ENCODE assay signal across 19 cellular contexts in genomic region chr16:88349903-88350900, GRCh38. TPM values are rescaled to one million over a fixed set of nuclear protein-coding genes. Genes with fewer than 3 reads are reported as not detected.
A peak's percentile ranks its signal among the peaks of the same experiment; 100 is the strongest.
DNase-seq lines count a peak whose midpoint lies in the region; ATAC-seq, FAIRE-seq and TF ChIP-seq lines count a peak whose summit lies in the region.
"Had no signal": no experiment of that assay in that cellular context is flagged by ENCODE, and none has a peak within 500 bp of the region (broad histone marks: within the 10 kb centered on the region; RNA-seq: fewer than 3 reads in every experiment).

No MANE protein-coding gene starts in this region.

- CTCF ChIA-PET in IMR-90 (lab: Yijun Ruan, JAX), result no interaction called here
- CTCF ChIA-PET in HepG2 (lab: Yijun Ruan, JAX; ENCODE audit: low intra/inter-chr PET ratio, low total read pairs), result no interaction called here

- H3K9me3 ChIP-seq in IMR-90 (ENCODE audit: control insufficient read depth, insufficient read depth, low read length), result no peaks in the 10 kb centered on the region
- no peaks in the 10 kb centered on the region for H3K9me3 ChIP-seq in HepG2 (ENCODE audit: low read length)
- peaks cover 0 to 4% of the 10 kb centered on the region in 2 donors for H3K9me3 ChIP-seq in neuronal stem cell (replicated peaks in 1 of 2; ENCODE audit: control insufficient read depth in 2 of 2, insufficient read depth in 1 of 2, low read depth in 1 of 2, low read length in 2 of 2)
- H3K9me3 ChIP-seq: Caco-2 had no signal

- H3K9me3 Mint-ChIP-seq in CD14-positive monocyte, result peaks cover 0 to 4% (median 0%) of the 10 kb centered on the region in 7 donors

- H3K79me1 ChIP-seq in IMR-90 (ENCODE audit: low read depth in 1 of 2, low read length in 2 of 2) (no peaks in the 10 kb centered on the region), neuronal stem cell (ENCODE audit: low read depth, low read length) (peaks cover 3% of the 10 kb centered on the region)

- H3K14ac ChIP-seq in IMR-90 (replicated peaks; ENCODE audit: low read depth, low read length) (peak overlapping the region; percentile 37; the same call in 1 of the 2 replicates), neuronal stem cell (ENCODE audit: low read length) (peak overlapping the region; percentile 89)

- DNase-seq in CD14-positive monocyte (ENCODE audit: low spot score) (peak; percentile 38), IMR-90 (no peak), HepG2 (ENCODE audit: low spot score) (no peak), neuronal stem cell (ENCODE audit: low spot score) (no peak), NCI-H524 (lab: John Stamatoyannopoulos, UW) (no peak), A172 (ENCODE audit: low spot score) (no peak), HPDE6-E6E7 (ENCODE audit: extremely low spot score) (no peak)
- DNase-seq: ACHN, AML-193, Caco-2, NCI-H187 treated with DMSO at 0.1 percent for 48 hours, NCI-H2171 treated with DMSO at 0.1 percent for 48 hours, NCI-H774, PC-3 had no signal

- no peak overlapping the region for H3K23ac ChIP-seq in IMR-90 (ENCODE audit: low read depth, low read length)
- H3K23ac ChIP-seq in neuronal stem cell (ENCODE audit: low read depth, low read length, poor library complexity), result peak overlapping the region; percentile 73

- H3K4me1 ChIP-seq in IMR-90 (ENCODE audit: control insufficient read depth, insufficient read depth, low read length), result 0 out of 2 replicates have a peak, but pooled peaks cover 2% of the 10 kb centered on the region
- no peaks in the 10 kb centered on the region for H3K4me1 ChIP-seq in HepG2 (ENCODE audit: insufficient read depth, low read length)
- peaks cover 0 to 1% of the 10 kb centered on the region in 2 donors for H3K4me1 ChIP-seq in neuronal stem cell (ENCODE audit: control insufficient read depth in 2 of 2, insufficient read depth in 1 of 2, low read depth in 1 of 2, low read length in 2 of 2)
- H3K4me1 ChIP-seq: Caco-2 had no signal

- H2BK12ac ChIP-seq in neuronal stem cell (ENCODE audit: low read length), result no peak overlapping the region

- H2BK120ac ChIP-seq in IMR-90 (ENCODE audit: low read depth, low read length) (no peak overlapping the region), neuronal stem cell (ENCODE audit: low read depth, low read length) (no peak overlapping the region)

- H3K79me2 ChIP-seq in HepG2 (ENCODE audit: insufficient read depth, low read length), result no peaks in the 10 kb centered on the region

- H3K18ac ChIP-seq in IMR-90 (ENCODE audit: low read depth, low read length) (no peak overlapping the region), neuronal stem cell (ENCODE audit: low read length) (peak overlapping the region; percentile 60)

- BruUV-seq in IMR-90 (replicated peaks; lab: Mats Ljungman, UMichigan), result no TSS peak
- BruUV-seq in HepG2 (replicated peaks; lab: Mats Ljungman, UMichigan), result no TSS peak

- TF ChIP-seq POLR2A in IMR-90 (IDR thresholded peaks at IDR 0.05; ENCODE audit: low read depth, low read length) (no peak), HepG2 (IDR thresholded peaks at IDR 0.05; ENCODE audit: insufficient read depth in 1 of 2, low read depth in 2 of 2, low read length in 2 of 2) (no peak)

- H3K4ac ChIP-seq in IMR-90 (ENCODE audit: low read depth, low read length), result peak overlapping the region; percentile 10
- peak overlapping the region; percentile 5 for H3K4ac ChIP-seq in neuronal stem cell (ENCODE audit: low read length)

- H3K4me1 Mint-ChIP-seq in CD14-positive monocyte, result peaks cover 3% of the 10 kb centered on the region

- ATAC-seq in IMR-90 (ENCODE audit: low read depth), result no peak
- no peak for ATAC-seq in HepG2
- ATAC-seq: K562, PC-3 had no signal

- peak overlapping the region; percentile 59; the same call in 1 of the 2 replicates for H2AK5ac ChIP-seq in IMR-90 (ENCODE audit: low read depth, low read length)
- peak overlapping the region; percentile 89 for H2AK5ac ChIP-seq in neuronal stem cell (ENCODE audit: low read depth, low read length)

- peaks cover 9% of the 10 kb centered on the region for H3K9me1 ChIP-seq in IMR-90 (ENCODE audit: insufficient read depth, low read length)

- H3K27ac Mint-ChIP-seq in CD14-positive monocyte, result no peak overlapping the region

- TF ChIP-seq EP300 in HepG2 (IDR thresholded peaks at IDR 0.05; ENCODE audit: low read depth in 2 of 2, low read length in 2 of 2) (no peak), HepG2 (CRISPR knock-in tag; IDR thresholded peaks at IDR 0.05; ENCODE audit: borderline replicate concordance) (no peak)

- no peak for TF ChIP-seq CTCF in CD14-positive monocyte (IDR thresholded peaks at IDR 0.05)
- TF ChIP-seq CTCF in IMR-90 (conservative IDR thresholded peaks at IDR 0.05; ENCODE audit: low read depth, low read length), result no peak
- no peak for TF ChIP-seq CTCF in HepG2 (CRISPR knock-in tag; IDR thresholded peaks at IDR 0.05)

- H3K27me3 Mint-ChIP-seq in CD14-positive monocyte (ENCODE audit: low read depth in 3 of 3), result peaks cover 2 to 10% (median 3%) of the 10 kb centered on the region in 3 donors

- TF ChIP-seq RAD21 in IMR-90 (IDR thresholded peaks at IDR 0.05; ENCODE audit: low read length) (no peak), HepG2 (CRISPR knock-in tag; IDR thresholded peaks at IDR 0.05) (no peak)

- intact Hi-C loops in CD14-positive monocyte (cut with micrococcal nuclease) (no loop called here), IMR-90 (cut with micrococcal nuclease) (no loop called here), HepG2 (cut with micrococcal nuclease; ENCODE audit: unreplicated experiment) (no loop called here)

- H3K9ac ChIP-seq in IMR-90 (ENCODE audit: low read depth, low read length) (no peak overlapping the region), HepG2 (ENCODE audit: insufficient read depth, low read depth, low read length) (no peak overlapping the region), neuronal stem cell (ENCODE audit: low read depth, low read length, poor library complexity) (no peak overlapping the region)

- no peak overlapping the region for H3K4me3 ChIP-seq in IMR-90 (ENCODE audit: insufficient read depth, low read depth, low read length)
- H3K4me3 ChIP-seq in HepG2 (replicated peaks in 1 of 3; ENCODE audit: insufficient read depth in 1 of 3, low read depth in 2 of 3, low read length in 3 of 3), result no peak overlapping the region
- peak overlapping the region in 1 of 2 donors; percentile 51 for H3K4me3 ChIP-seq in neuronal stem cell (ENCODE audit: low read length in 2 of 2)
- H3K4me3 ChIP-seq: K562 had no signal

- H4K20me1 ChIP-seq in IMR-90 (ENCODE audit: insufficient read depth, low read length) (no peaks in the 10 kb centered on the region; the same call in 1 of the 2 replicates), HepG2 (ENCODE audit: insufficient read depth, low read length) (no peaks in the 10 kb centered on the region)

- peak overlapping the region; percentile 29 for H2BK5ac ChIP-seq in IMR-90 (ENCODE audit: low read depth, low read length, poor library complexity, severe bottlenecking)
- peak overlapping the region; percentile 66 for H2BK5ac ChIP-seq in neuronal stem cell (ENCODE audit: low read length)

- FAIRE-seq in HepG2 (lab: Jason Lieb, UNC), result no peak
- FAIRE-seq: H54 had no signal

- 90% methylated on average over 16 of the region's 32 CpGs; no CpG with 5 or more reads in 1 of the 2 experiments for WGBS in IMR-90 (ENCODE audit: extremely low coverage in 2 of 2, insufficient read length in 1 of 2), 2 experiments
- WGBS in HepG2 (ENCODE audit: low lambda C conversion rate), result 58% methylated on average over 21 of the region's 32 CpGs
- 100% methylated on average over 2 of the region's 32 CpGs; no CpG with 5 or more reads in 1 of the 2 donors for WGBS in neuronal stem cell (ENCODE audit: extremely low coverage in 2 of 2, insufficient read length in 2 of 2, insufficient replicate concordance in 1 of 2), 2 donors

- H4K8ac ChIP-seq in IMR-90 (ENCODE audit: low read depth in 2 of 2, low read length in 2 of 2), result no peak overlapping the region
- peak overlapping the region; percentile 43 for H4K8ac ChIP-seq in neuronal stem cell (ENCODE audit: low read depth, low read length)

- no peak overlapping the region for H3K4me2 ChIP-seq in IMR-90 (ENCODE audit: low read depth, low read length)
- no peak overlapping the region for H3K4me2 ChIP-seq in HepG2 (ENCODE audit: low read depth, low read length)
- no peak overlapping the region for H3K4me2 ChIP-seq in neuronal stem cell (ENCODE audit: insufficient read depth, low read length, poor library complexity, severe bottlenecking)

- no peak overlapping the region for H3K4me3 Mint-ChIP-seq in CD14-positive monocyte

- dilution Hi-C loops in IMR-90 (cut with HindIII; ENCODE audit: low sequenced_read_pairs, unreplicated experiment), result no loop called here

- H2BK20ac ChIP-seq in IMR-90 (ENCODE audit: low read depth, low read length), result no peak overlapping the region

- POLR2A ChIA-PET in IMR-90 (lab: Charles Lee; ENCODE audit: unreplicated experiment) (no interaction called here), HepG2 (lab: Yijun Ruan, JAX) (no interaction called here)

- H2AFZ ChIP-seq in IMR-90 (replicated peaks; ENCODE audit: low read length, poor library complexity), result no peak overlapping the region
- H2AFZ ChIP-seq in HepG2 (ENCODE audit: low read length), result no peak overlapping the region
- H2AFZ ChIP-seq in neuronal stem cell (ENCODE audit: low read length), result no peak overlapping the region

- H2AK9ac ChIP-seq in IMR-90 (replicated peaks; ENCODE audit: low read depth, low read length, poor library complexity), result no peak overlapping the region

- in situ Hi-C loops in IMR-90 (cut with MboI; ENCODE audit: low sequenced_read_pairs), result no loop called here
- in situ Hi-C loops in HepG2 (cut with HindIII; ENCODE audit: extremely low pct_ligation_motif_present, low pct_unique_long_range_greater_than_20kb), result no loop called here

- H3K36me3 Mint-ChIP-seq in CD14-positive monocyte, result no peaks in the 10 kb centered on the region

- no peak overlapping the region for H4K5ac ChIP-seq in IMR-90 (ENCODE audit: low read depth, low read length)

- no peaks in the 10 kb centered on the region; the same call in 1 of the 2 replicates for H3K27me3 ChIP-seq in IMR-90 (ENCODE audit: control insufficient read depth, insufficient read depth, low read length)
- H3K27me3 ChIP-seq in HepG2 (ENCODE audit: control insufficient read depth in 1 of 2, insufficient read depth in 2 of 2, low read length in 2 of 2), result peaks cover 3 to 60% of the 10 kb centered on the region in 2 experiments
- H3K27me3 ChIP-seq in neuronal stem cell (ENCODE audit: control insufficient read depth in 3 of 3, insufficient read depth in 3 of 3, low read depth in 1 of 3, low read length in 3 of 3), result peaks cover 0 to 13% (median 0%) of the 10 kb centered on the region in 3 experiments

- no peak overlapping the region for H3K56ac ChIP-seq in IMR-90 (ENCODE audit: extremely low read depth, insufficient read depth, low read length)

- H3K36me3 ChIP-seq in IMR-90 (ENCODE audit: control insufficient read depth, insufficient read depth, low read length), result no peaks in the 10 kb centered on the region
- H3K36me3 ChIP-seq in HepG2 (replicated peaks in 1 of 2; ENCODE audit: control insufficient read depth in 1 of 2, insufficient read depth in 2 of 2, low read length in 2 of 2), result no peaks in the 10 kb centered on the region
- no peaks in the 10 kb centered on the region for H3K36me3 ChIP-seq in neuronal stem cell (replicated peaks in 1 of 2; ENCODE audit: control insufficient read depth in 2 of 2, insufficient read depth in 2 of 2, low read length in 2 of 2)

- no peak overlapping the region for H2BK15ac ChIP-seq in IMR-90 (ENCODE audit: low read depth, low read length)
- no peak overlapping the region for H2BK15ac ChIP-seq in neuronal stem cell (ENCODE audit: low read length)

- no peak overlapping the region for H3K27ac ChIP-seq in IMR-90 (ENCODE audit: insufficient read depth, low read length)
- no peak overlapping the region for H3K27ac ChIP-seq in HepG2 (ENCODE audit: extremely low read length, insufficient read depth, low read length)
- H3K27ac ChIP-seq in neuronal stem cell (replicated peaks; ENCODE audit: low read length), result no peak overlapping the region
- H3K27ac ChIP-seq: HL-60, RWPE1 had no signal

- no peak overlapping the region for H4K91ac ChIP-seq in IMR-90 (ENCODE audit: insufficient read depth, low read depth, low read length)
- no peak overlapping the region for H4K91ac ChIP-seq in neuronal stem cell (ENCODE audit: low read depth, low read length, poor library complexity)

RNA-seq across cellular contexts. Expression of gene ZNF469, which starts 32.6 kb away (rescaled TPM):
- polyA plus RNA-seq in CD14-positive monocyte (under 1 TPM; 0.02 to 0.10 TPM), IMR-90 (2012; rRNA removed) (13.3 and 16.4 TPM in 2 replicates), HepG2 (2011; rRNA removed) (not detected in 2 replicates)
- total RNA-seq in IMR-90 (2012; rRNA removed) (1.1 and 1.4 TPM in 2 replicates), HepG2 (2016; rRNA removed; fragmentation: Illumina TruSeq; extraction: Trizol) (not detected in 2 replicates)
- 5.1 and 8.8 TPM in 2 replicates for polyA plus RNA-seq in IMR-90 (2012; cell fraction: cytosol; rRNA removed)
- 32.3 and 70.4 TPM in 2 replicates for polyA plus RNA-seq in IMR-90 (2012; cell fraction: nucleus; rRNA removed; ENCODE audit: low replicate concordance)
- not detected in 2 replicates for total RNA-seq in HepG2 (2016; cell fraction: cytosol; rRNA removed; fragmentation: Illumina TruSeq; extraction: Trizol; ENCODE audit: low read depth)
- total RNA-seq in HepG2 (2016; cell fraction: insoluble cytoplasmic fraction; rRNA removed; fragmentation: Illumina TruSeq; extraction: Trizol), result not detected in 2 replicates
- not detected in 2 replicates for total RNA-seq in HepG2 (2016; cell fraction: membrane; rRNA removed; fragmentation: Illumina TruSeq; extraction: Trizol)
- not detected in 2 replicates for total RNA-seq in HepG2 (2016; cell fraction: nucleus; rRNA removed; fragmentation: Illumina TruSeq; extraction: Trizol)
- polyA plus RNA-seq in HepG2 (2011; cell fraction: cytosol; rRNA removed), result not detected in 2 replicates
- 0.02 TPM in 1 of 2 replicates, not detected in the other for polyA plus RNA-seq in HepG2 (2011; cell fraction: nucleus; rRNA removed)
- polyA plus RNA-seq in HepG2 (2012), result not detected in 2 replicates
- not detected in 2 replicates for polyA plus RNA-seq in HepG2 (2016; cell fraction: cytosol; fragmentation: Illumina TruSeq; extraction: Trizol; ENCODE audit: low read depth)
- polyA plus RNA-seq in HepG2 (2016; cell fraction: insoluble cytoplasmic fraction; fragmentation: Illumina TruSeq; extraction: Trizol; ENCODE audit: low read depth), result not detected in 2 replicates
- not detected in 2 replicates for polyA plus RNA-seq in HepG2 (2016; cell fraction: membrane; fragmentation: Illumina TruSeq; extraction: Trizol; ENCODE audit: low read depth)
- polyA plus RNA-seq in HepG2 (2016; cell fraction: nucleus; fragmentation: Illumina TruSeq; extraction: Trizol; ENCODE audit: insufficient read depth, low read depth), result not detected in 2 replicates
- not detected in 2 replicates for polyA minus RNA-seq in HepG2 (2011; rRNA and poly(A)+ RNA removed; ENCODE audit: low replicate concordance)
- not detected in 2 replicates for polyA minus RNA-seq in HepG2 (2011; cell fraction: cytosol; rRNA and poly(A)+ RNA removed)
- polyA minus RNA-seq in HepG2 (2011; cell fraction: nucleus; rRNA and poly(A)+ RNA removed), result not detected in 2 replicates
- 0.26 TPM for polyA plus RNA-seq in neuronal stem cell (2013, experiment 1 of 2)
- polyA plus RNA-seq in neuronal stem cell (2013, experiment 2 of 2), result 0.29 TPM
- 0.55 and 0.91 TPM in 2 replicates for total RNA-seq in A172 (2014; rRNA removed; shearing (Covaris generic))
- total RNA-seq: SK-MEL-5 had no signal
